23 cellular contexts compared by ENCODE assay signal in genomic region chr21:43944757-43945156, GRCh38.
DNase-seq lines count a peak whose midpoint lies in the region; ATAC-seq and TF ChIP-seq lines count a peak whose summit lies in the region.
"Had no signal": no experiment of that assay in that cellular context is flagged by ENCODE, and none has a peak within 500 bp of the region (broad histone marks: within the 10 kb centered on the region; RNA-seq: fewer than 3 reads in every experiment).

No MANE protein-coding gene starts in this region.

- H3K4me1 ChIP-seq in left ventricle myocardium inferior (peaks cover 35% of the 10 kb centered on the region), body of pancreas (no peaks in the 10 kb centered on the region)
- H3K4me1 ChIP-seq: SJSA1 had no signal

- H3K27ac Mint-ChIP-seq in mesothelial cell of epicardium, result peak overlapping the region; percentile 67
- H3K27ac Mint-ChIP-seq: HFFc6 had no signal

- H3K4me3 Mint-ChIP-seq in mesothelial cell of epicardium, result no peak overlapping the region
- H3K4me3 Mint-ChIP-seq: GM23338, HFFc6 had no signal

- no peak overlapping the region for H3K4me3 ChIP-seq in left ventricle myocardium inferior
- H3K4me3 ChIP-seq in body of pancreas, result no peak overlapping the region
- H3K4me3 ChIP-seq: GM12878, GM23338, SJSA1 had no signal

- DNase-seq in left ventricle myocardium inferior, result no peak
- no peak for DNase-seq in left ventricle myocardium superior
- no peak for DNase-seq in body of pancreas
- no peak for DNase-seq in mesothelial cell of epicardium (ENCODE audit: low spot score in 2 of 2, unreplicated experiment in 2 of 2)
- no peak for DNase-seq in iPS-NIHi7 (ENCODE audit: extremely low spot score)
- no peak for DNase-seq in GM19238 (ENCODE audit: insufficient read length, low spot score)
- DNase-seq in stimulated activated naive CD8-positive, alpha-beta T cell treated with anti-CD3 and anti-CD28 coated beads, Interleukin-15, Interleukin-2, amounts not matched to agents 100 U/mL and 50 U/mL, for 24 hours, result no peak
- DNase-seq: 8988T, C1 segment of cervical spinal cord, DND-41, GDM1, HFFc6, Kasumi-1, MM.1S, NCI-H1105 treated with DMSO at 0.1 percent for 48 hours, NCI-H187, NCI-H446, NCI-H774, PC-3 had no signal

- intact Hi-C loops in left ventricle myocardium inferior (cut with micrococcal nuclease) (no loop called here), left ventricle myocardium superior (cut with micrococcal nuclease) (no loop called here), body of pancreas (cut with DNase I) (no loop called here)

- TF ChIP-seq POLR2A in body of pancreas (IDR thresholded peaks at IDR 0.05), result no peak

- 82 to 87% methylated on average over 10 to 12 of the region's 12 CpGs for WGBS in body of pancreas, 2 donors

- H3K36me3 Mint-ChIP-seq in mesothelial cell of epicardium, result peaks cover 19% of the 10 kb centered on the region

- ATAC-seq in left ventricle myocardium superior (no peak), body of pancreas (peak; percentile 27), GM18502 (IDR thresholded peaks at IDR 0.05; ENCODE audit: poor library complexity, unreplicated experiment) (no peak)
- ATAC-seq in stimulated activated naive CD8-positive, alpha-beta T cell treated with anti-CD3 and anti-CD28 coated beads, Interleukin-15, Interleukin-2, amounts not matched to agents 100 U/mL and 50 U/mL, for 24 hours, result no peak
- ATAC-seq: GM12878, PC-3 had no signal

- no peaks in the 10 kb centered on the region for H3K9me3 Mint-ChIP-seq in mesothelial cell of epicardium

- H3K27me3 Mint-ChIP-seq in mesothelial cell of epicardium (ENCODE audit: low read depth), result no peaks in the 10 kb centered on the region

- H3K9me3 ChIP-seq in left ventricle myocardium inferior (replicated peaks), result peaks cover 16% of the 10 kb centered on the region
- H3K9me3 ChIP-seq in body of pancreas, result peaks cover 0 to 5% (median 0%) of the 10 kb centered on the region in 3 donors

- peaks cover 17% of the 10 kb centered on the region for H3K4me1 Mint-ChIP-seq in mesothelial cell of epicardium

- TF ChIP-seq CTCF in left ventricle myocardium inferior (IDR thresholded peaks at IDR 0.05; ENCODE audit: borderline replicate concordance) (no peak), body of pancreas (IDR thresholded peaks at IDR 0.05) (no peak), mesothelial cell of epicardium (IDR thresholded peaks at IDR 0.05; ENCODE audit: unreplicated experiment) (no peak)

- H3K27ac ChIP-seq in left ventricle myocardium inferior (replicated peaks) (peak overlapping the region; percentile 67), body of pancreas (no peak overlapping the region)
- H3K27ac ChIP-seq: SJSA1 had no signal

- H3K36me3 ChIP-seq in left ventricle myocardium inferior, result peaks cover 18% of the 10 kb centered on the region
- H3K36me3 ChIP-seq in body of pancreas (replicated peaks in 1 of 2; ENCODE audit: insufficient read depth in 1 of 2, low read depth in 2 of 2), result no peaks in the 10 kb centered on the region

- H3K27me3 ChIP-seq in left ventricle myocardium inferior (ENCODE audit: low read depth), result no peaks in the 10 kb centered on the region
- no peaks in the 10 kb centered on the region for H3K27me3 ChIP-seq in body of pancreas
- H3K27me3 ChIP-seq: SJSA1 had no signal
